12 cellular contexts compared by ENCODE assay signal in genomic region chr6:18261877-18262276, GRCh38. TPM values are rescaled to one million over a fixed set of nuclear protein-coding genes. Genes with fewer than 3 reads are reported as not detected.
DNase-seq lines count a peak whose midpoint lies in the region; ATAC-seq and TF ChIP-seq lines count a peak whose summit lies in the region.
"Had no signal": no experiment of that assay in that cellular context is flagged by ENCODE, and none has a peak within 500 bp of the region (broad histone marks: within the 10 kb centered on the region; RNA-seq: fewer than 3 reads in every experiment).

No MANE protein-coding gene starts in this region.

- peaks cover 27% of the 10 kb centered on the region for H3K79me2 ChIP-seq in trophoblast cell (ENCODE audit: control insufficient read depth, insufficient read depth, low read length, poor library complexity)

- no peak overlapping the region for H3K27ac ChIP-seq in trophoblast cell (ENCODE audit: low read depth, low read length)
- H3K27ac ChIP-seq: C4-2B, dorsolateral prefrontal cortex had no signal

- H4K8ac ChIP-seq in trophoblast cell (ENCODE audit: low read depth, low read length), result no peak overlapping the region

- H3K9ac ChIP-seq in trophoblast cell (ENCODE audit: low read length), result no peak overlapping the region

- no peak overlapping the region for H2BK120ac ChIP-seq in trophoblast cell (ENCODE audit: insufficient read depth, low read length, poor library complexity)

- peak overlapping the region; percentile 61 for H3K4ac ChIP-seq in trophoblast cell (ENCODE audit: low read depth, low read length)

- H3K4me1 ChIP-seq in trophoblast cell (ENCODE audit: control insufficient read depth in 1 of 2, insufficient read depth in 2 of 2, low read length in 2 of 2), result peaks cover 2 to 3% of the 10 kb centered on the region in 2 experiments

- H3K9me3 ChIP-seq in trophoblast cell (ENCODE audit: insufficient read depth, low read depth, low read length), result peaks cover 2% of the 10 kb centered on the region

- H3K4me3 ChIP-seq in NB4 (ENCODE audit: low read depth, low read length) (peak overlapping the region; percentile 93), trophoblast cell (ENCODE audit: low read depth, low read length) (no peak overlapping the region)

- H3K79me1 ChIP-seq in trophoblast cell (ENCODE audit: low read length), result peaks cover 13% of the 10 kb centered on the region

- H4K12ac ChIP-seq in trophoblast cell (ENCODE audit: low read depth, low read length), result no peak overlapping the region

- H3K4me2 ChIP-seq in trophoblast cell (ENCODE audit: low read length), result no peak overlapping the region

- no peak overlapping the region for H4K91ac ChIP-seq in trophoblast cell (ENCODE audit: low read depth, low read length)

- H3K27ac Mint-ChIP-seq in activated CD4-positive, alpha-beta T cell treated with anti-CD3 and anti-CD28 coated beads, Interleukin-2, amount 10 ng/mL, durations not matched to agents 24 days and 14 days, result no peak overlapping the region
- peak overlapping the region; percentile 33 for H3K27ac Mint-ChIP-seq in chondrocyte (ENCODE audit: unreplicated experiment)

- no peaks in the 10 kb centered on the region for H3K27me3 Mint-ChIP-seq in activated CD4-positive, alpha-beta T cell treated with anti-CD3 and anti-CD28 coated beads, Interleukin-2, amount 10 ng/mL, durations not matched to agents 24 days and 14 days
- no peaks in the 10 kb centered on the region for H3K27me3 Mint-ChIP-seq in chondrocyte (ENCODE audit: low read depth)

- H3K36me3 ChIP-seq in trophoblast cell (ENCODE audit: control insufficient read depth in 1 of 2, insufficient read depth in 2 of 2, low read length in 2 of 2), result peaks cover 6 to 7% of the 10 kb centered on the region in 2 experiments

- no peak overlapping the region for H3K14ac ChIP-seq in trophoblast cell (ENCODE audit: low read length)

- no peak overlapping the region for H2BK12ac ChIP-seq in trophoblast cell (ENCODE audit: low read length)

- no peak for TF ChIP-seq POLR2A in NB4 (IDR thresholded peaks at IDR 0.05; ENCODE audit: extremely low read depth, insufficient read length)

- peaks cover 51% of the 10 kb centered on the region for H3K4me1 Mint-ChIP-seq in activated CD4-positive, alpha-beta T cell treated with anti-CD3 and anti-CD28 coated beads, Interleukin-2, amount 10 ng/mL, durations not matched to agents 24 days and 14 days
- peaks cover 50% of the 10 kb centered on the region for H3K4me1 Mint-ChIP-seq in chondrocyte (ENCODE audit: low read depth)

- ATAC-seq in HG03378 (IDR thresholded peaks at IDR 0.05; ENCODE audit: unreplicated experiment), result no peak
- no peak for ATAC-seq in GM18858 (IDR thresholded peaks at IDR 0.05; ENCODE audit: unreplicated experiment)

- H3K4me3 Mint-ChIP-seq in activated CD4-positive, alpha-beta T cell treated with anti-CD3 and anti-CD28 coated beads, Interleukin-2, amount 10 ng/mL, durations not matched to agents 24 days and 14 days, result peak overlapping the region; percentile 95
- H3K4me3 Mint-ChIP-seq in chondrocyte (ENCODE audit: unreplicated experiment), result peak overlapping the region; percentile 96

- H3K36me3 Mint-ChIP-seq in activated CD4-positive, alpha-beta T cell treated with anti-CD3 and anti-CD28 coated beads, Interleukin-2, amount 10 ng/mL, durations not matched to agents 24 days and 14 days (ENCODE audit: low read depth), result peaks cover 57% of the 10 kb centered on the region
- H3K36me3 Mint-ChIP-seq in chondrocyte (ENCODE audit: low read depth), result no peaks in the 10 kb centered on the region

- H2AFZ ChIP-seq in trophoblast cell (ENCODE audit: insufficient read depth, low read length, poor library complexity), result no peak overlapping the region

- H2AK5ac ChIP-seq in trophoblast cell (ENCODE audit: low read length), result no peak overlapping the region

- TF ChIP-seq CTCF in NB4 (IDR thresholded peaks at IDR 0.05; ENCODE audit: low read depth, low read length) (no peak), chondrocyte (IDR thresholded peaks at IDR 0.05) (no peak)

- H3K18ac ChIP-seq in trophoblast cell (ENCODE audit: low read length), result no peak overlapping the region

- no peak for DNase-seq in activated CD4-positive, alpha-beta T cell treated with anti-CD3 and anti-CD28 coated beads, Interleukin-2, amount 10 ng/mL, durations not matched to agents 24 days and 14 days
- DNase-seq in activated CD4-positive, alpha-beta T cell treated with anti-CD3 and anti-CD28 coated beads, Interleukin-2, amount 50 U/mL, for 4 hours, result no peak
- DNase-seq in NB4 (ENCODE audit: low read depth), result no peak
- no peak for DNase-seq in chondrocyte (ENCODE audit: low spot score)
- DNase-seq in trophoblast cell, result no peak
- no peak for DNase-seq in GM03348 (ENCODE audit: low spot score)
- DNase-seq: activated CD4-positive, alpha-beta T cell treated with anti-CD3 and anti-CD28 coated beads, Interleukin-2, amount 50 U/mL, for 48 hours; dorsolateral prefrontal cortex; NCI-H510A had no signal

- no peaks in the 10 kb centered on the region for H3K9me3 Mint-ChIP-seq in activated CD4-positive, alpha-beta T cell treated with anti-CD3 and anti-CD28 coated beads, Interleukin-2, amount 10 ng/mL, durations not matched to agents 24 days and 14 days
- no peaks in the 10 kb centered on the region for H3K9me3 Mint-ChIP-seq in chondrocyte (ENCODE audit: low read depth)

- no CpG with 5 or more reads among the region's 6 CpGs for WGBS in trophoblast cell (ENCODE audit: extremely low coverage, insufficient coverage, insufficient read length)

- intact Hi-C loops in activated CD4-positive, alpha-beta T cell treated with anti-CD3 and anti-CD28 coated beads, Interleukin-2, amount 10 ng/mL, durations not matched to agents 24 days and 14 days (cut with micrococcal nuclease), result loop anchor here (2.0 to 5.0 kb wide), 5 partner anchors 17 to 555 kb away; partner anchors contain the start of genes KIF13A, NUP153 and RNF144B

- no peak overlapping the region for H2BK5ac ChIP-seq in trophoblast cell (ENCODE audit: low read depth, low read length, poor library complexity)

- no peak overlapping the region for H3K23ac ChIP-seq in trophoblast cell (ENCODE audit: low read length)

- no peaks in the 10 kb centered on the region for H3K27me3 ChIP-seq in trophoblast cell (ENCODE audit: insufficient read depth, low read length)
- H3K27me3 ChIP-seq: dorsolateral prefrontal cortex had no signal

RNA-seq across cellular contexts. Expression of gene DEK, which starts 2.5 kb away (rescaled TPM):
- total RNA-seq in activated CD4-positive, alpha-beta T cell treated with anti-CD3 and anti-CD28 coated beads, Interleukin-2, amount 10 ng/mL, durations not matched to agents 24 days and 14 days, result 170 and 175 TPM in 2 replicates
- total RNA-seq in chondrocyte, result 43.2 to 53.0 TPM (median 46.7 TPM) in 3 replicates
- 71.5 and 79.3 TPM in 2 replicates for polyA plus RNA-seq in trophoblast cell (2013)
